In the genomic region with DNA sequence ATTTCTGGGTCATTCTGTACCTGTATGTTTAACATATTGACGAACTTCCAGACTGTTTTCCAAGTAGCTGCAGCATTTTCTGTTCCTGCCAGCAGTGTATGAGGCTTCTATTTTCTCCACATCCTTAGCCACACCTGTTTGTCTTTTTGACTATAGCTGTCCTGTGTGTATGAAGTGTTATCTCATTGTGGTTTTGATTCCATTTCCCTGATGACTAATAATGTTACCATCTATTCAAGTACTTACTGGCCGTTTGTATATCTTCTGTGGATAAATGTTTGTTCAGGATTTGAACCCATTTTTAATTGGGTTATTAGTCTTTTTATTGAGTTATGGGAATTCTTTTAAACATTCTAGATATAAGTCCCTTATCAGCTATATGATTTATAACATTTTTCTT, we compare ENCODE assay signal across 12 cellular contexts.
A peak's percentile ranks its signal among the peaks of the same experiment; 100 is the strongest.
DNase-seq lines count a peak whose midpoint lies in the region; ATAC-seq, FAIRE-seq and TF ChIP-seq lines count a peak whose summit lies in the region.
"Had no signal": no experiment of that assay in that cellular context is flagged by ENCODE, and none has a peak within 500 bp of the region (broad histone marks: within the 10 kb centered on the region; RNA-seq: fewer than 3 reads in every experiment).

No MANE protein-coding gene starts in this region.

- no peak for TF ChIP-seq CTCF in fibroblast of the aortic adventitia (IDR thresholded peaks at IDR 0.05; ENCODE audit: insufficient read depth, low read length)

- peaks cover 5% of the 10 kb centered on the region for H3K36me3 Mint-ChIP-seq in effector memory CD8-positive, alpha-beta T cell (ENCODE audit: insufficient read depth)

- no peak overlapping the region for H3K9ac ChIP-seq in mesendoderm (ENCODE audit: low read length)

- no peak overlapping the region for H3K4ac ChIP-seq in mesendoderm (ENCODE audit: low read depth, low read length)

- H3K36me3 ChIP-seq in mesendoderm (ENCODE audit: control insufficient read depth, insufficient read depth, low read length): no peaks in the 10 kb centered on the region

- no peak overlapping the region for H2AK5ac ChIP-seq in mesendoderm (ENCODE audit: low read length)

- H3K27me3 ChIP-seq in mesendoderm (ENCODE audit: insufficient read depth, low read length, poor library complexity): no peaks in the 10 kb centered on the region

- no peak overlapping the region for H3K4me2 ChIP-seq in mesendoderm (ENCODE audit: low read length)

- no peak overlapping the region for H2BK15ac ChIP-seq in mesendoderm (replicated peaks; ENCODE audit: low read depth)

- no peaks in the 10 kb centered on the region for H3K79me2 ChIP-seq in mesendoderm (ENCODE audit: control insufficient read depth, insufficient read depth, low read length)

- no CpG with 5 or more reads among the region's 2 CpGs for WGBS in mesendoderm (ENCODE audit: extremely low coverage, insufficient coverage, low lambda C conversion rate)

- H3K4me1 Mint-ChIP-seq in effector memory CD8-positive, alpha-beta T cell (ENCODE audit: low read depth in 2 of 2): peaks cover 0 to 15% of the 10 kb centered on the region in 2 donors

- no peaks in the 10 kb centered on the region for H3K9me3 Mint-ChIP-seq in effector memory CD8-positive, alpha-beta T cell
- H3K9me3 Mint-ChIP-seq: CD8-positive, alpha-beta T cell had no signal

- no peak for ATAC-seq in effector memory CD8-positive, alpha-beta T cell (replicated peaks)
- ATAC-seq: CD8-positive, alpha-beta T cell had no signal

- no peaks in the 10 kb centered on the region for H3K27me3 Mint-ChIP-seq in effector memory CD8-positive, alpha-beta T cell

- H3K18ac ChIP-seq in mesendoderm (ENCODE audit: low read length): no peak overlapping the region

- no peak overlapping the region for H4K5ac ChIP-seq in mesendoderm (ENCODE audit: low read length)

- no peak overlapping the region for H2BK120ac ChIP-seq in mesendoderm (ENCODE audit: low read depth, low read length)

- H3K4me3 ChIP-seq in fibroblast of the aortic adventitia (ENCODE audit: low read depth, low read length) (no peak overlapping the region), mesendoderm (ENCODE audit: low read length) (no peak overlapping the region)

- H2BK5ac ChIP-seq in mesendoderm (ENCODE audit: low read length): no peak overlapping the region

- H3K56ac ChIP-seq in mesendoderm (ENCODE audit: low read length): no peak overlapping the region

- in situ Hi-C loops in G401 (cut with HindIII; ENCODE audit: low sequenced_read_pairs): no loop called here

- no peak overlapping the region for H4K8ac ChIP-seq in mesendoderm (ENCODE audit: low read depth, low read length)

- H3K4me3 Mint-ChIP-seq in effector memory CD8-positive, alpha-beta T cell: no peak overlapping the region
- H3K4me3 Mint-ChIP-seq: CD8-positive, alpha-beta T cell had no signal

- H3K27ac ChIP-seq in mesendoderm (ENCODE audit: low read depth, low read length): no peak overlapping the region

- no peak overlapping the region for H3K23ac ChIP-seq in mesendoderm (ENCODE audit: low read length)

- no peaks in the 10 kb centered on the region for H3K79me1 ChIP-seq in mesendoderm (ENCODE audit: low read length)

- peak; percentile 85 for DNase-seq in DMS53 treated with DMSO at 0.1 percent for 48 hours (lab: John Stamatoyannopoulos, UW; ENCODE audit: unreplicated experiment)
- DNase-seq in HCEC 1CT: peak; percentile 78
- DNase-seq in RCC 7860 (ENCODE audit: low spot score): peak; percentile 80
- DNase-seq in fibroblast of the aortic adventitia (ENCODE audit: low read depth): peak; percentile 72
- no peak for DNase-seq in activated CD8-positive, alpha-beta memory T cell treated with anti-CD3 and anti-CD28 coated beads, Interleukin-2, amount 50 U/mL, for 4 hours
- no peak for DNase-seq in effector memory CD8-positive, alpha-beta T cell
- DNase-seq in G401 (ENCODE audit: low spot score): no peak
- no peak for DNase-seq in mesendoderm
- DNase-seq: activated effector memory CD4-positive, alpha-beta T cell treated with anti-CD3 and anti-CD28 coated beads, Interleukin-2, amount 50 U/mL, for 16 hours; CD8-positive, alpha-beta T cell; erythroblast; NCI-H187 had no signal

- no peaks in the 10 kb centered on the region for H3K4me1 ChIP-seq in mesendoderm (ENCODE audit: control insufficient read depth, low read depth, low read length)

- peak; percentile 93 for FAIRE-seq in RCC 7860 (lab: Jason Lieb, UNC)

- H3K27ac Mint-ChIP-seq in effector memory CD8-positive, alpha-beta T cell: no peak overlapping the region
- H3K27ac Mint-ChIP-seq: CD8-positive, alpha-beta T cell had no signal

Comparison
In these comparisons a context has a peak if more than half of its experiments do, and no peak if none do; other contexts are left out.
1. DNase-seq: peak in DMS53 treated with DMSO at 0.1 percent for 48 hours (single experiment), HCEC 1CT (single experiment), RCC 7860 (single experiment) and fibroblast of the aortic adventitia (single experiment); none in activated CD8-positive, alpha-beta memory T cell treated with anti-CD3 and anti-CD28 coated beads, Interleukin-2, amount 50 U/mL, for 4 hours (single experiment), effector memory CD8-positive, alpha-beta T cell (0 of 3), G401 (single experiment) and mesendoderm (single experiment).